In genomic region chr20:18986895-18987580, GRCh38 we compare ENCODE assay signal across 16 cellular contexts.
"Had no signal": no experiment of that assay in that cellular context is flagged by ENCODE, and none has a peak within 500 bp of the region (broad histone marks: within the 10 kb centered on the region; RNA-seq: fewer than 3 reads in every experiment).

No MANE protein-coding gene starts in this region.

- H3K9me3 ChIP-seq: esophagus squamous epithelium, heart right ventricle, right lobe of liver had no signal

- H3K27ac Mint-ChIP-seq: activated CD4-positive, alpha-beta memory T cell treated with anti-CD3 and anti-CD28 coated beads, Interleukin-2, amount 10 ng/mL, durations not matched to agents 7 days and 5 days; activated CD4-positive, alpha-beta T cell treated with anti-CD3 and anti-CD28 coated beads for 36 hours; activated naive CD8-positive, alpha-beta T cell treated with anti-CD3 and anti-CD28 coated beads for 36 hours had no signal

- ATAC-seq: activated CD4-positive, alpha-beta T cell treated with anti-CD3 and anti-CD28 coated beads for 36 hours; right lobe of liver had no signal

- H3K36me3 ChIP-seq: esophagus squamous epithelium, heart right ventricle, right lobe of liver had no signal

- H3K4me1 ChIP-seq: esophagus squamous epithelium, heart right ventricle had no signal

- H3K27me3 Mint-ChIP-seq: activated CD4-positive, alpha-beta memory T cell treated with anti-CD3 and anti-CD28 coated beads, Interleukin-2, amount 10 ng/mL, durations not matched to agents 7 days and 5 days; activated CD4-positive, alpha-beta T cell treated with anti-CD3 and anti-CD28 coated beads for 36 hours; activated naive CD8-positive, alpha-beta T cell treated with anti-CD3 and anti-CD28 coated beads for 36 hours had no signal

- H3K27ac ChIP-seq: right lobe of liver, VCaP had no signal

- DNase-seq: activated CD4-positive, alpha-beta memory T cell treated with anti-CD3 and anti-CD28 coated beads, Interleukin-2, amount 10 ng/mL, durations not matched to agents 7 days and 5 days; activated CD4-positive, alpha-beta T cell treated with anti-CD3 and anti-CD28 coated beads for 36 hours; activated gamma-delta T cell treated with Interleukin-2 at 50 U/mL for 16 hours; activated naive CD8-positive, alpha-beta T cell treated with anti-CD3 and anti-CD28 coated beads for 36 hours; activated T-cell treated with anti-CD3 and anti-CD28 coated beads, Interleukin-2, amount 50 U/mL, for 48 hours; anterior cingulate cortex; esophagus squamous epithelium; foreskin fibroblast; heart right ventricle; posterior cingulate gyrus; right lobe of liver; stimulated activated CD4-positive, alpha-beta T cell treated with anti-CD3 and anti-CD28 coated beads, Interleukin-12 subunit alpha, Interleukin-12 subunit beta, amount 100 ng/mL, for 4 hours; stimulated activated naive CD4-positive, alpha-beta T cell treated with Interleukin-2 at 50 U/mL for 16 hours; T-helper 9 cell had no signal

- H3K4me1 Mint-ChIP-seq: activated CD4-positive, alpha-beta memory T cell treated with anti-CD3 and anti-CD28 coated beads, Interleukin-2, amount 10 ng/mL, durations not matched to agents 7 days and 5 days; activated CD4-positive, alpha-beta T cell treated with anti-CD3 and anti-CD28 coated beads for 36 hours; activated naive CD8-positive, alpha-beta T cell treated with anti-CD3 and anti-CD28 coated beads for 36 hours had no signal

- H3K36me3 Mint-ChIP-seq: activated naive CD8-positive, alpha-beta T cell treated with anti-CD3 and anti-CD28 coated beads for 36 hours had no signal

- FAIRE-seq: keratinocyte had no signal

- H3K4me3 ChIP-seq: esophagus squamous epithelium, heart right ventricle, right lobe of liver had no signal

- H3K4me3 Mint-ChIP-seq: activated CD4-positive, alpha-beta memory T cell treated with anti-CD3 and anti-CD28 coated beads, Interleukin-2, amount 10 ng/mL, durations not matched to agents 7 days and 5 days; activated CD4-positive, alpha-beta T cell treated with anti-CD3 and anti-CD28 coated beads for 36 hours; activated naive CD8-positive, alpha-beta T cell treated with anti-CD3 and anti-CD28 coated beads for 36 hours had no signal

- H3K9me3 Mint-ChIP-seq: activated CD4-positive, alpha-beta memory T cell treated with anti-CD3 and anti-CD28 coated beads, Interleukin-2, amount 10 ng/mL, durations not matched to agents 7 days and 5 days; activated naive CD8-positive, alpha-beta T cell treated with anti-CD3 and anti-CD28 coated beads for 36 hours had no signal

- H3K27me3 ChIP-seq: esophagus squamous epithelium, heart right ventricle, right lobe of liver had no signal
